ENCODE assay signal across 9 cellular contexts in the genomic region with DNA sequence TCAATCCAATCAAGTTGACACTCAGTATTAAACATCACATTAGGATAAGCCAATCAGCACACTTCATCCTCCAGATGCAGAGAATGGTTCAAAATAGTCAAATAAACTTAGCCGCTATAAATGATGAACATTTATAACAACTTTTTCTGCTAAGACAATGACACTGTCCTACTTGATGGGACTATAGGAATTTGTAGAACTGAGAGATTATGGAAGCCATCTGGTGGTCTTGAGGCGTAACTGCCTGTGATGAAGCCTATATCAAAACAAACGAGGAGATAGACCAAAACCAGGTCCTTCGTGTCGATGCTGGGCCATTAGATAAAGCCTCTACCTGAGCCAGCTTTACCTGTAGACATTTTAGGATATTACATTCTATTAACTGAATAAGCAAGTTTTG.
DNase-seq lines count a peak whose midpoint lies in the region; ATAC-seq, FAIRE-seq and TF ChIP-seq lines count a peak whose summit lies in the region.
"Had no signal": no experiment of that assay in that cellular context is flagged by ENCODE, and none has a peak within 500 bp of the region (broad histone marks: within the 10 kb centered on the region; RNA-seq: fewer than 3 reads in every experiment).

No MANE protein-coding gene starts in this region.

- H3K27ac ChIP-seq in keratinocyte (ENCODE audit: control insufficient read depth, insufficient read depth, low read length), result no peak overlapping the region
- H3K27ac ChIP-seq: neutrophil had no signal

- H3K9me3 ChIP-seq in keratinocyte (ENCODE audit: control insufficient read depth, low read depth, low read length), result no peaks in the 10 kb centered on the region
- H3K9me3 ChIP-seq: neutrophil had no signal

- no peaks in the 10 kb centered on the region for H3K9me1 ChIP-seq in keratinocyte (ENCODE audit: control insufficient read depth, extremely low read depth, insufficient read depth, low read length)

- ATAC-seq in HG03095 (IDR thresholded peaks at IDR 0.05; ENCODE audit: unreplicated experiment) (peak; percentile 43), HG03521 (IDR thresholded peaks at IDR 0.05; ENCODE audit: unreplicated experiment) (no peak)

- TF ChIP-seq CTCF in GM12865 (IDR thresholded peaks at IDR 0.05; ENCODE audit: insufficient read depth, low read depth, low read length, missing control alignments) (peak; percentile 31), keratinocyte (optimal IDR thresholded peaks at IDR 0.05 in 1 of 3, IDR thresholded peaks at IDR 0.05 in 1 of 3, conservative IDR thresholded peaks at IDR 0.05 in 1 of 3; ENCODE audit: extremely low read depth in 1 of 3, insufficient read depth in 2 of 3, low read length in 3 of 3) (peak; percentile 24 to 47 (median 37))

- no peak overlapping the region for H2AFZ ChIP-seq in keratinocyte (ENCODE audit: control insufficient read depth, low read length)

- no peak for FAIRE-seq in keratinocyte (lab: Jason Lieb, UNC)

- H3K9ac ChIP-seq in keratinocyte (ENCODE audit: control insufficient read depth, extremely low read depth, insufficient read depth, low read length), result no peak overlapping the region

- H3K4me2 ChIP-seq in keratinocyte (ENCODE audit: control insufficient read depth, extremely low read depth, insufficient read depth, low read depth, low read length), result no peak overlapping the region

- no peaks in the 10 kb centered on the region for H3K27me3 ChIP-seq in keratinocyte (ENCODE audit: control insufficient read depth, extremely low read depth, insufficient read depth, low read length)
- H3K27me3 ChIP-seq: neutrophil had no signal

- no peaks in the 10 kb centered on the region for H3K36me3 ChIP-seq in keratinocyte (ENCODE audit: control insufficient read depth in 2 of 2, extremely low read depth in 1 of 2, insufficient read depth in 2 of 2, low read length in 2 of 2)
- H3K36me3 ChIP-seq: neutrophil had no signal

- H3K4me1 ChIP-seq in keratinocyte (ENCODE audit: control insufficient read depth, extremely low read depth, insufficient read depth, low read length), result no peaks in the 10 kb centered on the region

- no peaks in the 10 kb centered on the region for H4K20me1 ChIP-seq in keratinocyte (ENCODE audit: control insufficient read depth, extremely low read depth, insufficient read depth, low read length)

- H3K4me3 ChIP-seq in GM12865 (ENCODE audit: low read depth, low read length) (no peak overlapping the region), keratinocyte (ENCODE audit: control insufficient read depth in 2 of 3, extremely low read depth in 1 of 3, insufficient read depth in 2 of 3, low read depth in 1 of 3, low read length in 3 of 3) (no peak overlapping the region)

- no peaks in the 10 kb centered on the region for H3K79me2 ChIP-seq in keratinocyte (ENCODE audit: control insufficient read depth, insufficient read depth, low read length)

- dilution Hi-C loops in keratinocyte (cut with MboI; ENCODE audit: extremely low pct_ligation_motif_present, low sequenced_read_pairs), result no loop called here

- DNase-seq in GM12865 (ENCODE audit: low read depth) (peak; percentile 25), SK-N-DZ (ENCODE audit: low spot score) (peak; percentile 18), keratinocyte (ENCODE audit: low read depth, low spot score) (no peak), NCI-H2227 treated with DMSO at 0.1 percent for 48 hours (lab: John Stamatoyannopoulos, UW) (no peak), islet precursor cell (no peak), putamen (ENCODE audit: low spot score) (no peak)

Comparison
In these comparisons a context has a peak if more than half of its experiments do, and no peak if none do; other contexts are left out.
1. DNase-seq: peak in GM12865 (single experiment) and SK-N-DZ (single experiment); none in keratinocyte (single experiment), NCI-H2227 treated with DMSO at 0.1 percent for 48 hours (single experiment), islet precursor cell (single experiment) and putamen (single experiment).